In genomic region chr17:38562215-38562569, GRCh38 we compare ENCODE assay signal across 1 cellular context.
TF ChIP-seq lines count a peak whose summit lies in the region.

No MANE protein-coding gene starts in this region.

TF ChIP-seq in IMR-90, 13 proteins besides CTCF, POLR2A, EP300 and RAD21:
- TF ChIP-seq ELK1 (IDR thresholded peaks at IDR 0.05; ENCODE audit: borderline replicate concordance, low read depth, low read length) (no peak), CHD1 (IDR thresholded peaks at IDR 0.05; ENCODE audit: low read depth, low read length) (no peak), BHLHE40 (IDR thresholded peaks at IDR 0.05; ENCODE audit: low read depth, low read length) (no peak), RFX5 (IDR thresholded peaks at IDR 0.05; ENCODE audit: low read depth, low read length) (no peak), MAZ (IDR thresholded peaks at IDR 0.05; ENCODE audit: borderline replicate concordance, low read depth, low read length) (no peak), NFE2L2 (IDR thresholded peaks at IDR 0.05; ENCODE audit: low read depth, low read length) (no peak), SMC3 (IDR thresholded peaks at IDR 0.05; ENCODE audit: low read depth, low read length) (no peak), CEBPB (IDR thresholded peaks at IDR 0.05; ENCODE audit: low read depth, low read length) (no peak), USF2 (IDR thresholded peaks at IDR 0.05; ENCODE audit: low read depth, low read length) (no peak), MXI1 (IDR thresholded peaks at IDR 0.05; ENCODE audit: borderline replicate concordance, low read depth, low read length) (no peak), MAFK (IDR thresholded peaks at IDR 0.05; ENCODE audit: low read depth, low read length) (no peak), RCOR1 (IDR thresholded peaks at IDR 0.05; ENCODE audit: insufficient replicate concordance, low read length) (no peak), FOS (IDR thresholded peaks at IDR 0.05; ENCODE audit: low read depth, low read length) (no peak)
